18 cellular contexts compared by ENCODE assay signal in the genomic region with DNA sequence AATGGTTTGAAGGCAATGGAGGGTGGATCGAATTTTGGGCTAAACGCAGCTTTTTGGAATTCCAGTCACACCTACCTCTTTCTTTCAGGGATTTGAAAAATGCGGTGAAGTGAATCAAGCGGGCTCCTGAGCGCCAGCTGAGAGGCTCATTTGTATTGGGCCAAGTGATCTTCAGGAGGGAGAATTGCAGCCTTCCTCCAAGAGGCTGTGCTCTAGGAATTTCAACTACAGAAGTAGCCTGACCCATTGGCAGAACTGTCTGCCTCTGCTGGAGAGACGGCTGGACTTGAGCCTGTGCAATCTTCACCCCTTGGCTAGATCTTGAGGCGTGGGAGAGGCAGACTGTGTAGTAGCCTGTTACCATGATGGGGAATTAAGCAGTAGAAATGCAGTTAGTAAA. TPM values are rescaled to one million over a fixed set of nuclear protein-coding genes. Genes with fewer than 3 reads are reported as not detected.
DNase-seq lines count a peak whose midpoint lies in the region; ATAC-seq and TF ChIP-seq lines count a peak whose summit lies in the region.
"Had no signal": no experiment of that assay in that cellular context is flagged by ENCODE, and none has a peak within 500 bp of the region (broad histone marks: within the 10 kb centered on the region; RNA-seq: fewer than 3 reads in every experiment).

No MANE protein-coding gene starts in this region.

- H3K9me3 ChIP-seq in H9 (ENCODE audit: control insufficient read depth, low read depth, low read length) (no peaks in the 10 kb centered on the region), upper lobe of right lung (no peaks in the 10 kb centered on the region)
- H3K9me3 ChIP-seq: BLaER1, Caco-2 had no signal

- no CpG with 5 or more reads among the region's 7 CpGs for WGBS in H9 (ENCODE audit: extremely low coverage, insufficient read length, low lambda C conversion rate)
- WGBS in mesendoderm (ENCODE audit: extremely low coverage, insufficient coverage, low lambda C conversion rate) = no CpG with 5 or more reads among the region's 7 CpGs

- no peak overlapping the region for H2BK12ac ChIP-seq in H9 (ENCODE audit: insufficient read length, low read depth, low read length)

- H3K4me3 ChIP-seq in mesendoderm (ENCODE audit: low read length) = no peak overlapping the region
- H3K4me3 ChIP-seq in upper lobe of right lung = no peak overlapping the region
- H3K4me3 ChIP-seq: BLaER1, GM23248 had no signal

- H2AFZ ChIP-seq in H9 (ENCODE audit: low read length) = no peak overlapping the region
- H2AFZ ChIP-seq: GM23248 had no signal

- no peak overlapping the region for H3T11ph ChIP-seq in H9 (ENCODE audit: low read length)

- H4K91ac ChIP-seq in H9 (ENCODE audit: insufficient read length, low read depth, low read length) = no peak overlapping the region

- no peak overlapping the region for H3K27ac ChIP-seq in H9 (ENCODE audit: insufficient read length, low read depth, low read length)
- no peak overlapping the region for H3K27ac ChIP-seq in mesendoderm (ENCODE audit: low read depth, low read length)
- no peak overlapping the region for H3K27ac ChIP-seq in upper lobe of right lung
- H3K27ac ChIP-seq: BLaER1, GM23248, HL-60 had no signal

- TF ChIP-seq CTCF in H9 (conservative IDR thresholded peaks at IDR 0.05) = no peak
- TF ChIP-seq CTCF in upper lobe of right lung (IDR thresholded peaks at IDR 0.05) = no peak

- H3K23ac ChIP-seq in H9 (ENCODE audit: insufficient read length, low read depth, low read length) = no peak overlapping the region
- no peak overlapping the region for H3K23ac ChIP-seq in mesendoderm (ENCODE audit: low read length)

- H3K4ac ChIP-seq in H9 (ENCODE audit: low read depth, low read length) (no peak overlapping the region), mesendoderm (ENCODE audit: low read depth, low read length) (no peak overlapping the region)

- H2BK15ac ChIP-seq in H9 (ENCODE audit: low read depth, low read length) (no peak overlapping the region), mesendoderm (replicated peaks; ENCODE audit: low read depth) (no peak overlapping the region)

- H2BK5ac ChIP-seq in H9 (ENCODE audit: insufficient read length, low read length) (no peak overlapping the region), mesendoderm (ENCODE audit: low read length) (no peak overlapping the region)

- H3K18ac ChIP-seq in H9 (ENCODE audit: insufficient read length, low read depth, low read length) (no peak overlapping the region), mesendoderm (ENCODE audit: low read length) (no peak overlapping the region)

- H3K9me3 Mint-ChIP-seq in H9 = no peaks in the 10 kb centered on the region
- H3K9me3 Mint-ChIP-seq: HFFc6 had no signal

- peak; percentile 57 for ATAC-seq in upper lobe of right lung
- ATAC-seq in sciatic nerve = no peak

- H3K27me3 ChIP-seq in H9 (ENCODE audit: insufficient read depth, low read length) = no peaks in the 10 kb centered on the region
- no peaks in the 10 kb centered on the region for H3K27me3 ChIP-seq in mesendoderm (ENCODE audit: insufficient read depth, low read length, poor library complexity)
- no peaks in the 10 kb centered on the region for H3K27me3 ChIP-seq in upper lobe of right lung
- H3K27me3 ChIP-seq: BLaER1 had no signal

- H3K79me2 ChIP-seq in H9 (ENCODE audit: insufficient read depth, low read length) = no peaks in the 10 kb centered on the region
- no peaks in the 10 kb centered on the region for H3K79me2 ChIP-seq in mesendoderm (ENCODE audit: control insufficient read depth, insufficient read depth, low read length)

- H4K5ac ChIP-seq in H9 (ENCODE audit: insufficient read length, low read depth, low read length) (no peak overlapping the region), mesendoderm (ENCODE audit: low read length) (no peak overlapping the region)

- no peaks in the 10 kb centered on the region for H4K20me1 ChIP-seq in H9 (ENCODE audit: control insufficient read depth, insufficient read depth, insufficient read length)
- H4K20me1 ChIP-seq: BLaER1 had no signal

- peak overlapping the region in 1 of 3 experiments; percentile 54; a peak in 1 of 7 replicates for H3K27ac Mint-ChIP-seq in H9
- H3K27ac Mint-ChIP-seq: CD8-positive, alpha-beta memory T cell; HFFc6 had no signal

- H3K27me3 Mint-ChIP-seq in H9 (ENCODE audit: low read depth) = peaks cover 7% of the 10 kb centered on the region

- H3K9ac ChIP-seq in H9 (ENCODE audit: extremely low read depth, insufficient read length, low read length) (no peak overlapping the region), mesendoderm (ENCODE audit: low read length) (no peak overlapping the region)
- H3K9ac ChIP-seq: BLaER1, GM23248 had no signal

- no peak overlapping the region for H3K4me2 ChIP-seq in H9 (ENCODE audit: insufficient read depth, insufficient read length, low read length)
- no peak overlapping the region for H3K4me2 ChIP-seq in mesendoderm (ENCODE audit: low read length)
- H3K4me2 ChIP-seq: BLaER1 had no signal

- intact Hi-C loops in upper lobe of right lung (cut with DNase I) (no loop called here), sciatic nerve (cut with DNase I) (no loop called here)

- H3K36me3 ChIP-seq in mesendoderm (ENCODE audit: control insufficient read depth, insufficient read depth, low read length) (no peaks in the 10 kb centered on the region), upper lobe of right lung (no peaks in the 10 kb centered on the region)
- H3K36me3 ChIP-seq: BLaER1 had no signal

- H3K4me3 Mint-ChIP-seq in H9 = no peak overlapping the region
- H3K4me3 Mint-ChIP-seq: HFFc6 had no signal

- no peak overlapping the region for H2BK120ac ChIP-seq in H9 (ENCODE audit: low read depth, low read length, poor library complexity, severe bottlenecking)
- H2BK120ac ChIP-seq in mesendoderm (ENCODE audit: low read depth, low read length) = no peak overlapping the region

- H3K14ac ChIP-seq in H9 (ENCODE audit: insufficient read depth, low read length) = no peak overlapping the region

- H2AK5ac ChIP-seq in H9 (ENCODE audit: insufficient read length, low read length) = no peak overlapping the region
- no peak overlapping the region for H2AK5ac ChIP-seq in mesendoderm (ENCODE audit: low read length)

- H4K8ac ChIP-seq in H9 (replicated peaks; ENCODE audit: insufficient read length, low read depth, low read length) (no peak overlapping the region), mesendoderm (ENCODE audit: low read depth, low read length) (no peak overlapping the region)

- no peak overlapping the region for H3K56ac ChIP-seq in H9 (ENCODE audit: insufficient read length, low read depth, low read length)
- H3K56ac ChIP-seq in mesendoderm (ENCODE audit: low read length) = no peak overlapping the region

- DNase-seq in H9 (peak; percentile 39), globus pallidus (ENCODE audit: low spot score) (peak; percentile 10), mesendoderm (peak; percentile 30), upper lobe of right lung (no peak), GM19238 (ENCODE audit: insufficient read length, low spot score) (no peak), sciatic nerve (ENCODE audit: low spot score) (no peak), SW480 (ENCODE audit: low spot score) (no peak)
- DNase-seq in activated CD4-positive, alpha-beta T cell treated with anti-CD3 and anti-CD28 coated beads, Interleukin-2, amount 50 U/mL, for 4 hours = no peak
- DNase-seq: Caco-2; CD8-positive, alpha-beta memory T cell; DND-41; GF-D8; GM23248; HCEC 1CT; HFFc6; KBM-7 had no signal

- no peaks in the 10 kb centered on the region for H3K23me2 ChIP-seq in H9 (ENCODE audit: insufficient read length, low read depth, low read length, poor library complexity, severe bottlenecking)

- no peak overlapping the region for H2BK20ac ChIP-seq in H9 (ENCODE audit: low read depth, low read length, poor library complexity, severe bottlenecking)

- H3K36me3 Mint-ChIP-seq in H9 (ENCODE audit: insufficient read depth in 1 of 3, low read depth in 3 of 3) = peaks cover 0 to 4% (median 0%) of the 10 kb centered on the region in 3 experiments; a peak in 3 of 7 replicates

- H3K4me1 Mint-ChIP-seq in H9 = peaks cover 14 to 21% of the 10 kb centered on the region in 2 experiments
- H3K4me1 Mint-ChIP-seq: CD8-positive, alpha-beta memory T cell had no signal

- H3K4me1 ChIP-seq in H9 (ENCODE audit: insufficient read depth, low read length) (no peaks in the 10 kb centered on the region), mesendoderm (ENCODE audit: control insufficient read depth, low read depth, low read length) (no peaks in the 10 kb centered on the region), upper lobe of right lung (no peaks in the 10 kb centered on the region)
- H3K4me1 ChIP-seq: BLaER1, Caco-2 had no signal

- H3K79me1 ChIP-seq in H9 (ENCODE audit: insufficient read depth, low read depth, low read length, poor library complexity, severe bottlenecking) (no peaks in the 10 kb centered on the region), mesendoderm (ENCODE audit: low read length) (no peaks in the 10 kb centered on the region)

RNA-seq across cellular contexts. Expression of gene TIAM2, which starts 5.7 kb away (rescaled TPM):
- total RNA-seq in H9 (2021) = 5.0 and 6.3 TPM in 2 replicates
- 6.3 TPM for polyA plus RNA-seq in mesendoderm (2013, experiment 1 of 2)
- polyA plus RNA-seq in mesendoderm (2013, experiment 2 of 2) = 6.0 TPM
- total RNA-seq in upper lobe of right lung = 6.2 TPM
- 14.6 TPM for total RNA-seq in sciatic nerve

Comparison
In these comparisons a context has a peak if more than half of its experiments do, and no peak if none do; other contexts are left out.
1. DNase-seq: peak in H9 (single experiment), globus pallidus (single experiment) and mesendoderm (single experiment); none in upper lobe of right lung (single experiment), activated CD4-positive, alpha-beta T cell treated with anti-CD3 and anti-CD28 coated beads, Interleukin-2, amount 50 U/mL, for 4 hours (0 of 2), GM19238 (single experiment), sciatic nerve (single experiment) and SW480 (single experiment).